9 cellular contexts compared by ENCODE assay signal in the genomic region with DNA sequence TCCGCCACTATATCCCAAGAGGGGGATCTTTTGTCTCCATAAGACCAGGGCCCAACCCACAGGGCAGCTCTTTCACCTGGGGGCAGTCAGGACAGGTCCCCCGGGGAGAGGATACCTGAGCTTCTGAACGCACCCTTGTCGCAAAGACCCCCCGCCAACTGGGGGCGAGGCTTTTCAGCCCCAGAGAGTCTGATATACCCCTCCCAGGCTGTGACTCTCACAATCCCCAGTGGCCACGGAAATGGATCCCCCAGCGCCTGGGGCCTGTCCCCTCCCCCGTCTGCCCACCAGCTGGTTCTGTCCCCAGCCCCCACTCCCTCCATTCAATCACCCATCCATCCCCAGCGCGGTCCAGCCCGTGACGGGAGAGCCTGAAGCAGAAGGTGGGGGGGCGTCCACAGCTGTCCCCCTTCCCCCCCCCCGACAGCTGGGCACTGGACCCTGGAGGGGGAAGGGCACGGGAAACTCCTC. TPM values are rescaled to one million over a fixed set of nuclear protein-coding genes. Genes with fewer than 3 reads are reported as not detected.
DNase-seq lines count a peak whose midpoint lies in the region; ATAC-seq and TF ChIP-seq lines count a peak whose summit lies in the region.
"Had no signal": no experiment of that assay in that cellular context is flagged by ENCODE, and none has a peak within 500 bp of the region (broad histone marks: within the 10 kb centered on the region; RNA-seq: fewer than 3 reads in every experiment).

No MANE protein-coding gene starts in this region.

- H3K9ac ChIP-seq in adipocyte (ENCODE audit: low read length), result peak overlapping the region; percentile 82
- H3K9ac ChIP-seq in smooth muscle cell (ENCODE audit: low read depth), result peak overlapping the region; percentile 73

- peak overlapping the region; percentile 97 for H3K4me2 ChIP-seq in smooth muscle cell

- H3K4me3 ChIP-seq in HAP-1, result peak overlapping the region; percentile 52
- H3K4me3 ChIP-seq in adipocyte (ENCODE audit: low read length), result peak overlapping the region; percentile 86
- H3K4me3 ChIP-seq in iPS-18c (ENCODE audit: insufficient read depth, low read depth, low read length), result peak overlapping the region; percentile 81
- H3K4me3 ChIP-seq in smooth muscle cell, result peak overlapping the region; percentile 95

- peak overlapping the region; percentile 94 for H2AFZ ChIP-seq in smooth muscle cell (ENCODE audit: low read depth)

- no peak overlapping the region for H3K27ac ChIP-seq in smooth muscle cell (ENCODE audit: low read depth)

- H3K27me3 ChIP-seq in HAP-1 (ENCODE audit: low read depth), result no peaks in the 10 kb centered on the region
- H3K27me3 ChIP-seq in adipocyte (replicated peaks; ENCODE audit: control insufficient read depth, insufficient read depth, low read length), result no peaks in the 10 kb centered on the region
- no peaks in the 10 kb centered on the region for H3K27me3 ChIP-seq in smooth muscle cell (ENCODE audit: low read depth)

- no peak for ATAC-seq in GM21515 (IDR thresholded peaks at IDR 0.05; ENCODE audit: unreplicated experiment)
- ATAC-seq in GM19455 (IDR thresholded peaks at IDR 0.05; ENCODE audit: unreplicated experiment), result no peak
- ATAC-seq in GM18867 (IDR thresholded peaks at IDR 0.05; ENCODE audit: unreplicated experiment), result no peak

- DNase-seq in HAP-1 (ENCODE audit: low spot score in 2 of 2) (peak in 1 of 2 experiments; percentile 41), adipocyte (ENCODE audit: low read depth) (no peak), smooth muscle cell (lab: John Stamatoyannopoulos, UW; ENCODE audit: unreplicated experiment) (no peak), DMS114 treated with DMSO at 0.1 percent for 48 hours (lab: John Stamatoyannopoulos, UW; ENCODE audit: unreplicated experiment) (no peak)

- 24% methylated on average over 11 of the region's 16 CpGs for WGBS in smooth muscle cell (ENCODE audit: low lambda C conversion rate)

- peaks cover 10% of the 10 kb centered on the region for H3K79me2 ChIP-seq in smooth muscle cell (ENCODE audit: low read depth)

- no peaks in the 10 kb centered on the region for H4K20me1 ChIP-seq in smooth muscle cell (ENCODE audit: low read depth)

- in situ Hi-C loops in HAP-1 (cut with MboI; ENCODE audit: low sequenced_read_pairs), result no loop called here

- no peaks in the 10 kb centered on the region; the same call in 1 of the 2 replicates for H3K4me1 ChIP-seq in HAP-1
- peaks cover 3% of the 10 kb centered on the region for H3K4me1 ChIP-seq in adipocyte (ENCODE audit: control insufficient read depth, insufficient read depth, low read length)
- no peaks in the 10 kb centered on the region for H3K4me1 ChIP-seq in smooth muscle cell (ENCODE audit: low read depth)

- no peaks in the 10 kb centered on the region for H3K36me3 ChIP-seq in HAP-1 (replicated peaks)
- no peaks in the 10 kb centered on the region for H3K36me3 ChIP-seq in adipocyte (ENCODE audit: control insufficient read depth, insufficient read depth, low read length, severe bottlenecking)
- no peaks in the 10 kb centered on the region for H3K36me3 ChIP-seq in smooth muscle cell (ENCODE audit: low read depth)

- no peaks in the 10 kb centered on the region for H3F3A ChIP-seq in smooth muscle cell (ENCODE audit: low read depth)

- H3K9me3 ChIP-seq in HAP-1, result no peaks in the 10 kb centered on the region
- no peaks in the 10 kb centered on the region for H3K9me3 ChIP-seq in adipocyte (ENCODE audit: control insufficient read depth, low read length)
- H3K9me3 ChIP-seq in iPS-18c (ENCODE audit: control insufficient read depth, insufficient read depth, low read length), result no peaks in the 10 kb centered on the region
- no peaks in the 10 kb centered on the region for H3K9me3 ChIP-seq in smooth muscle cell (replicated peaks; ENCODE audit: low read depth)

- TF ChIP-seq CTCF in smooth muscle cell (IDR thresholded peaks at IDR 0.05; ENCODE audit: borderline replicate concordance, insufficient read depth, poor library complexity, severe bottlenecking), result no peak

RNA-seq across cellular contexts. Expression of gene DOCK6, which starts 0.9 kb away (rescaled TPM):
- 13.8 and 15.3 TPM in 2 replicates for total RNA-seq in smooth muscle cell
- polyA plus RNA-seq in smooth muscle cell, result 14.8 and 28.7 TPM in 2 replicates

RNA-seq across cellular contexts. Expression of gene ANGPTL8, which starts 22.0 kb away (rescaled TPM):
- total RNA-seq in smooth muscle cell, result 0.54 TPM in 1 of 2 replicates, not detected in the other
- 0.48 and 0.80 TPM in 2 replicates for polyA plus RNA-seq in smooth muscle cell
- total RNA-seq: activated CD8-positive, alpha-beta memory T cell treated with anti-CD3 and anti-CD28 coated beads for 36 hours had no signal

RNA-seq across cellular contexts. Expression of gene TSPAN16, which starts 34.5 kb away (rescaled TPM):
- not detected in 2 replicates for total RNA-seq in smooth muscle cell
- not detected in 2 replicates for polyA plus RNA-seq in smooth muscle cell
- total RNA-seq: activated CD8-positive, alpha-beta memory T cell treated with anti-CD3 and anti-CD28 coated beads for 36 hours had no signal
